8 cellular contexts compared by ENCODE assay signal in genomic region chr12:68808388-68809189, GRCh38. TPM values are rescaled to one million over a fixed set of nuclear protein-coding genes. Genes with fewer than 3 reads are reported as not detected.
A peak's percentile ranks its signal among the peaks of the same experiment; 100 is the strongest.
DNase-seq lines count a peak whose midpoint lies in the region; ATAC-seq and TF ChIP-seq lines count a peak whose summit lies in the region.

No MANE protein-coding gene starts in this region.

- BruUV-seq in Caco-2 (replicated peaks; lab: Mats Ljungman, UMichigan), result TSS peak; percentile 70

- H3K27me3 ChIP-seq in Caco-2 (replicated peaks; ENCODE audit: control insufficient read depth, insufficient read depth, low read length), result no peaks in the 10 kb centered on the region

- peak overlapping the region; percentile 98 for H3K27ac Mint-ChIP-seq in Caco-2 (ENCODE audit: unreplicated experiment)
- peak overlapping the region; percentile 88 for H3K27ac Mint-ChIP-seq in endothelial cell (ENCODE audit: unreplicated experiment)
- peak overlapping the region; percentile 97 for H3K27ac Mint-ChIP-seq in mesothelial cell of epicardium

- intact Hi-C loops in Caco-2 (cut with micrococcal nuclease; ENCODE audit: unreplicated experiment), result loop anchor here (1.0 kb wide), 2 partner anchors 21 to 62 kb away; partner anchors contain the start of gene SLC35E3

- peak; percentile 89 to 94 for DNase-seq in Caco-2
- peak; percentile 92 for DNase-seq in HT1080 (ENCODE audit: low read depth)
- peak; percentile 96 for DNase-seq in NOMO-1 treated with DMSO at 0.1 percent for 48 hours (lab: John Stamatoyannopoulos, UW; ENCODE audit: unreplicated experiment)
- peak; percentile 36 for DNase-seq in activated CD8-positive, alpha-beta memory T cell treated with anti-CD3 and anti-CD28 coated beads, Interleukin-2, amount 50 U/mL, for 24 hours (ENCODE audit: extremely low read depth)
- peak; percentile 68 for DNase-seq in endothelial cell (ENCODE audit: low spot score)
- DNase-seq in mesothelial cell of epicardium (ENCODE audit: low spot score in 2 of 2, unreplicated experiment in 2 of 2), result peak; percentile 39 to 67
- DNase-seq in stimulated activated CD8-positive, alpha-beta memory T cell treated with anti-CD3 and anti-CD28 coated beads, Interleukin-15, amount 100 ng/mL, for 48 hours (ENCODE audit: low read depth in 2 of 2), result peak; percentile 64 to 77

- POLR2A ChIA-PET in Caco-2 (lab: Charles Lee), result interaction anchor here (0.7 to 2.2 kb wide), 8 partner anchors 15 to 525 kb away, joined by 3 to 9 read pairs (median 6); partner anchors contain the start of gene SLC35E3

- H3K4me1 ChIP-seq in Caco-2, result peaks cover 16% of the 10 kb centered on the region

- H3K4me3 Mint-ChIP-seq in Caco-2 (ENCODE audit: unreplicated experiment) (peak overlapping the region; percentile 92), endothelial cell (ENCODE audit: unreplicated experiment) (peak overlapping the region; percentile 98), mesothelial cell of epicardium (peak overlapping the region; percentile 89)

- H3K27me3 Mint-ChIP-seq in Caco-2 (ENCODE audit: insufficient read depth, unreplicated experiment), result no peaks in the 10 kb centered on the region
- H3K27me3 Mint-ChIP-seq in endothelial cell (ENCODE audit: unreplicated experiment), result peaks cover 10% of the 10 kb centered on the region
- H3K27me3 Mint-ChIP-seq in mesothelial cell of epicardium (ENCODE audit: low read depth), result no peaks in the 10 kb centered on the region

- CTCF ChIA-PET in Caco-2 (lab: Charles Lee), result interaction anchor here (0.6 to 2.3 kb wide), 6 partner anchors 21 to 722 kb away, joined by 3 to 23 read pairs (median 6); partner anchors contain the start of gene SLC35E3

- H3K9me3 Mint-ChIP-seq in Caco-2 (ENCODE audit: unreplicated experiment) (no peaks in the 10 kb centered on the region), endothelial cell (ENCODE audit: unreplicated experiment) (no peaks in the 10 kb centered on the region), mesothelial cell of epicardium (no peaks in the 10 kb centered on the region)

- H3K9me3 ChIP-seq in Caco-2, result no peaks in the 10 kb centered on the region

- peak; percentile 53 for ATAC-seq in GM21381 (IDR thresholded peaks at IDR 0.05; ENCODE audit: unreplicated experiment)

- H3K36me3 Mint-ChIP-seq in Caco-2 (ENCODE audit: insufficient read depth, unreplicated experiment) (peaks cover 52% of the 10 kb centered on the region), endothelial cell (ENCODE audit: low read depth, unreplicated experiment) (peaks cover 13% of the 10 kb centered on the region), mesothelial cell of epicardium (peaks cover 12% of the 10 kb centered on the region)

- H3K4me1 Mint-ChIP-seq in Caco-2 (ENCODE audit: low read depth, unreplicated experiment) (peaks cover 22% of the 10 kb centered on the region), endothelial cell (ENCODE audit: unreplicated experiment) (peaks cover 16% of the 10 kb centered on the region), mesothelial cell of epicardium (peaks cover 29% of the 10 kb centered on the region)

- peaks cover 4% of the 10 kb centered on the region for H3K36me3 ChIP-seq in Caco-2 (ENCODE audit: control insufficient read depth, insufficient read depth, low read length)

- TF ChIP-seq CTCF in Caco-2 (IDR thresholded peaks at IDR 0.05; ENCODE audit: insufficient read depth in 1 of 2, low read depth in 1 of 2, low read length in 1 of 2, severe bottlenecking in 1 of 2, unreplicated experiment in 1 of 2) (no peak), endothelial cell (IDR thresholded peaks at IDR 0.05; ENCODE audit: unreplicated experiment) (no peak), mesothelial cell of epicardium (IDR thresholded peaks at IDR 0.05; ENCODE audit: unreplicated experiment) (no peak)

- H3K4me3 ChIP-seq in Caco-2 (ENCODE audit: low read depth, low read length), result peak overlapping the region; percentile 100

RNA-seq across cellular contexts. Expression of gene MDM2, which starts 0.6 kb away (rescaled TPM):
- total RNA-seq in Caco-2 (2022) (113 and 118 TPM in 2 replicates), endothelial cell (ENCODE audit: unreplicated experiment) (113 TPM), mesothelial cell of epicardium (181 to 182 TPM (median 181 TPM) in 3 replicates)
- total RNA-seq in HT1080 (2014; rRNA removed; shearing (Covaris generic)), result 113 and 135 TPM in 2 replicates
- polyA plus RNA-seq in HT1080 (2015; cell fraction: cytosol; rRNA removed), result 96.8 and 133 TPM in 2 replicates
- 256 and 307 TPM in 2 replicates for polyA plus RNA-seq in HT1080 (2015; cell fraction: nucleus; rRNA removed)

Comparison
In these comparisons a context has a peak if more than half of its experiments do, and no peak if none do; other contexts are left out.
1. Peak in every context shown above with its lines: DNase-seq, ATAC-seq and H3K4me3 ChIP-seq.
2. DNase-seq: peak in every context shown above with its lines; median percentile 96 in NOMO-1 treated with DMSO at 0.1 percent for 48 hours; 92 in HT1080; 92 in Caco-2; 70 in stimulated activated CD8-positive, alpha-beta memory T cell treated with anti-CD3 and anti-CD28 coated beads, Interleukin-15, amount 100 ng/mL, for 48 hours; 68 in endothelial cell; 53 in mesothelial cell of epicardium; 36 in activated CD8-positive, alpha-beta memory T cell treated with anti-CD3 and anti-CD28 coated beads, Interleukin-2, amount 50 U/mL, for 24 hours.